In genomic region chr15:49622561-49622960, GRCh38 we compare ENCODE assay signal across 10 cellular contexts. TPM values are rescaled to one million over a fixed set of nuclear protein-coding genes. Genes with fewer than 3 reads are reported as not detected.
DNase-seq lines count a peak whose midpoint lies in the region; ATAC-seq and TF ChIP-seq lines count a peak whose summit lies in the region.
"Had no signal": no experiment of that assay in that cellular context is flagged by ENCODE, and none has a peak within 500 bp of the region (broad histone marks: within the 10 kb centered on the region; RNA-seq: fewer than 3 reads in every experiment).

No MANE protein-coding gene starts in this region.

- no peaks in the 10 kb centered on the region for H3K9me3 Mint-ChIP-seq in activated naive CD8-positive, alpha-beta T cell (ENCODE audit: low read depth)
- H3K9me3 Mint-ChIP-seq in activated naive CD8-positive, alpha-beta T cell treated with anti-CD3 and anti-CD28 coated beads for 36 hours, result peaks cover 4% of the 10 kb centered on the region
- peaks cover 10% of the 10 kb centered on the region for H3K9me3 Mint-ChIP-seq in activated T-helper 2 cell treated with anti-CD3 and anti-CD28 coated beads, Interferon-gamma antibody, Interleukin-2, Interleukin-4, amounts not matched to agents 10 μg/mL and 5 μg/mL and 100 μg/mL, durations not matched to agents 14 hours and 24 hours and 36 hours

- TF ChIP-seq CTCF in upper lobe of right lung (IDR thresholded peaks at IDR 0.05), result no peak

- no peak for ATAC-seq in upper lobe of right lung

- peaks cover 13% of the 10 kb centered on the region for H3K36me3 ChIP-seq in upper lobe of right lung

- no peak overlapping the region for H3K27ac ChIP-seq in upper lobe of right lung

- no peak overlapping the region for H3K27ac Mint-ChIP-seq in activated naive CD8-positive, alpha-beta T cell
- no peak overlapping the region for H3K27ac Mint-ChIP-seq in activated naive CD8-positive, alpha-beta T cell treated with anti-CD3 and anti-CD28 coated beads for 36 hours
- H3K27ac Mint-ChIP-seq in activated T-helper 2 cell treated with anti-CD3 and anti-CD28 coated beads, Interferon-gamma antibody, Interleukin-2, Interleukin-4, amounts not matched to agents 10 μg/mL and 5 μg/mL and 100 μg/mL, durations not matched to agents 14 hours and 24 hours and 36 hours, result no peak overlapping the region

- H3K36me3 Mint-ChIP-seq in activated naive CD8-positive, alpha-beta T cell, result peaks cover 14% of the 10 kb centered on the region
- peaks cover 27% of the 10 kb centered on the region for H3K36me3 Mint-ChIP-seq in activated naive CD8-positive, alpha-beta T cell treated with anti-CD3 and anti-CD28 coated beads for 36 hours
- H3K36me3 Mint-ChIP-seq in activated T-helper 2 cell treated with anti-CD3 and anti-CD28 coated beads, Interferon-gamma antibody, Interleukin-2, Interleukin-4, amounts not matched to agents 10 μg/mL and 5 μg/mL and 100 μg/mL, durations not matched to agents 14 hours and 24 hours and 36 hours (ENCODE audit: low read depth), result peaks cover 33% of the 10 kb centered on the region

- intact Hi-C loops in activated T-helper 2 cell treated with anti-CD3 and anti-CD28 coated beads, Interferon-gamma antibody, Interleukin-2, Interleukin-4, amounts not matched to agents 10 μg/mL and 5 μg/mL and 100 μg/mL, durations not matched to agents 14 hours and 24 hours and 36 hours (cut with micrococcal nuclease), result loop anchor here (5.0 kb wide), 3 partner anchors 335 to 1290 kb away; partner anchors contain the start of gene DUT
- intact Hi-C loops in upper lobe of right lung (cut with DNase I) (no loop called here), head of caudate nucleus (cut with DNase I) (no loop called here)

- H3K4me1 ChIP-seq in upper lobe of right lung, result peaks cover 25% of the 10 kb centered on the region

- peak overlapping the region; percentile 46 for H3K4me3 Mint-ChIP-seq in activated naive CD8-positive, alpha-beta T cell
- H3K4me3 Mint-ChIP-seq in activated naive CD8-positive, alpha-beta T cell treated with anti-CD3 and anti-CD28 coated beads for 36 hours, result no peak overlapping the region
- peak overlapping the region; percentile 28 for H3K4me3 Mint-ChIP-seq in activated T-helper 2 cell treated with anti-CD3 and anti-CD28 coated beads, Interferon-gamma antibody, Interleukin-2, Interleukin-4, amounts not matched to agents 10 μg/mL and 5 μg/mL and 100 μg/mL, durations not matched to agents 14 hours and 24 hours and 36 hours (ENCODE audit: low read depth)

- peak overlapping the region; percentile 85 for H3K4me3 ChIP-seq in upper lobe of right lung

- DNase-seq in activated naive CD8-positive, alpha-beta T cell treated with anti-CD3 and anti-CD28 coated beads for 36 hours, result no peak
- DNase-seq in activated T-helper 2 cell treated with anti-CD3 and anti-CD28 coated beads, Interferon-gamma antibody, Interleukin-2, Interleukin-4, amounts not matched to agents 10 μg/mL and 5 μg/mL and 100 μg/mL, durations not matched to agents 14 hours and 24 hours and 36 hours (ENCODE audit: low spot score), result no peak
- DNase-seq in iPS-NIHi7 (ENCODE audit: extremely low spot score) (peak; percentile 18), upper lobe of right lung (no peak), head of caudate nucleus (no peak), NCI-H187 (lab: John Stamatoyannopoulos, UW) (no peak)
- DNase-seq in activated naive CD4-positive, alpha-beta T cell treated with Interleukin-2 at 50 U/mL for 16 hours, result no peak
- DNase-seq: activated CD4-positive, alpha-beta T cell treated with anti-CD3 and anti-CD28 coated beads for 1 hour; NK-92 treated with Interleukin-12 subunit alpha and Interleukin-12 subunit beta, amount 100 ng/mL, for 24 hours had no signal

- H3K27me3 ChIP-seq in upper lobe of right lung, result no peaks in the 10 kb centered on the region

- H3K9me3 ChIP-seq in upper lobe of right lung, result no peaks in the 10 kb centered on the region

- H3K4me1 Mint-ChIP-seq in activated naive CD8-positive, alpha-beta T cell (ENCODE audit: low read depth), result peaks cover 47% of the 10 kb centered on the region
- peaks cover 31% of the 10 kb centered on the region for H3K4me1 Mint-ChIP-seq in activated naive CD8-positive, alpha-beta T cell treated with anti-CD3 and anti-CD28 coated beads for 36 hours
- peaks cover 39% of the 10 kb centered on the region for H3K4me1 Mint-ChIP-seq in activated T-helper 2 cell treated with anti-CD3 and anti-CD28 coated beads, Interferon-gamma antibody, Interleukin-2, Interleukin-4, amounts not matched to agents 10 μg/mL and 5 μg/mL and 100 μg/mL, durations not matched to agents 14 hours and 24 hours and 36 hours (ENCODE audit: low read depth)

- no peaks in the 10 kb centered on the region for H3K27me3 Mint-ChIP-seq in activated naive CD8-positive, alpha-beta T cell
- no peaks in the 10 kb centered on the region for H3K27me3 Mint-ChIP-seq in activated naive CD8-positive, alpha-beta T cell treated with anti-CD3 and anti-CD28 coated beads for 36 hours
- H3K27me3 Mint-ChIP-seq in activated T-helper 2 cell treated with anti-CD3 and anti-CD28 coated beads, Interferon-gamma antibody, Interleukin-2, Interleukin-4, amounts not matched to agents 10 μg/mL and 5 μg/mL and 100 μg/mL, durations not matched to agents 14 hours and 24 hours and 36 hours (ENCODE audit: low read depth), result no peaks in the 10 kb centered on the region

RNA-seq across cellular contexts. Expression of gene DTWD1, which starts 1.7 kb away (rescaled TPM):
- 10 to 100 TPM; 24.8 to 25.0 TPM for total RNA-seq in activated naive CD8-positive, alpha-beta T cell treated with anti-CD3 and anti-CD28 coated beads for 36 hours
- total RNA-seq in activated T-helper 2 cell treated with anti-CD3 and anti-CD28 coated beads, Interferon-gamma antibody, Interleukin-2, Interleukin-4, amounts not matched to agents 10 μg/mL and 5 μg/mL and 100 μg/mL, durations not matched to agents 14 hours and 24 hours and 36 hours, result 22.0 and 24.0 TPM in 2 replicates
- 29.3 TPM for total RNA-seq in upper lobe of right lung

RNA-seq across cellular contexts. Expression of gene FAM227B, which starts 1.9 kb away (rescaled TPM):
- total RNA-seq in activated naive CD8-positive, alpha-beta T cell treated with anti-CD3 and anti-CD28 coated beads for 36 hours, result 1 to 10 TPM; 2.9 to 4.1 TPM
- total RNA-seq in activated T-helper 2 cell treated with anti-CD3 and anti-CD28 coated beads, Interferon-gamma antibody, Interleukin-2, Interleukin-4, amounts not matched to agents 10 μg/mL and 5 μg/mL and 100 μg/mL, durations not matched to agents 14 hours and 24 hours and 36 hours, result 2.7 and 3.1 TPM in 2 replicates
- total RNA-seq in upper lobe of right lung, result 4.5 TPM
